ENCODE assay signal across 9 cellular contexts in the genomic region with DNA sequence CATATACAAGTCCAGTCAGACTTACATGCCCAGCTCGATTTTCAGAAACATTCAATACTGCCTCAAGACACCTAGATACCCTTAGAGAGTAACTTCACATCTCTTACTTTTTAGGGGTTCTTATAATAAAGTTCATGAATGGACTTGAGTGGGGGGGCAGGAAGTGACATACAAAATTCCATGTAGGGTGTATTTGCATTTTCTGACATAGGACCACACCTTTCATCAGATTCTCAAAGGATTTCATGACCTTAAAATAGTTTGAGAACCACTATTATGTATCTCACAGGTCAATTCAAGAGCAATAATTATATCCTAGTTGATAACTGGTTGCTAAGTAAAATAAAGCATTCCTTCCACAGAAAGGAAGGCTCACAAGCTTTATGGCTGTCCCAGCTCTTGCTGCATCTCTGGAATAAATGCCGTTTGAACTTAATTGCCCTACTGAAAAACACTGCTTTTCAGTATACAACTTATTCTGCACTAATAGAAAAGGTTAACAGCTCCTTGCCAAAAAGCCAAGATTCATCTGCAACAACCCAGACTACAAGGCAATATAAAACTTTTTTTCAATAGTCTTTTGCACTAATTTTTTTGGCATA. TPM values are rescaled to one million over a fixed set of nuclear protein-coding genes. Genes with fewer than 3 reads are reported as not detected.
DNase-seq lines count a peak whose midpoint lies in the region; ATAC-seq and TF ChIP-seq lines count a peak whose summit lies in the region.
"Had no signal": no experiment of that assay in that cellular context is flagged by ENCODE, and none has a peak within 500 bp of the region (broad histone marks: within the 10 kb centered on the region; RNA-seq: fewer than 3 reads in every experiment).

No MANE protein-coding gene starts in this region.

- H3K9me3 ChIP-seq in Caco-2 (no peaks in the 10 kb centered on the region), Loucy (ENCODE audit: insufficient read depth, low read depth, low read length) (no peaks in the 10 kb centered on the region)

- peak overlapping the region; percentile 91 for H3K9ac ChIP-seq in Loucy (ENCODE audit: low read depth, low read length, poor library complexity, severe bottlenecking)

- in situ Hi-C loops in GM13976 (cut with MboI; ENCODE audit: low sequenced_read_pairs, unreplicated experiment), result no loop called here

- peaks cover 29% of the 10 kb centered on the region for H3K36me3 Mint-ChIP-seq in Caco-2 (ENCODE audit: insufficient read depth, unreplicated experiment)
- H3K36me3 Mint-ChIP-seq in central memory CD8-positive, alpha-beta T cell (ENCODE audit: insufficient read depth), result peaks cover 20% of the 10 kb centered on the region
- H3K36me3 Mint-ChIP-seq in naive thymus-derived CD8-positive, alpha-beta T cell, result peaks cover 0 to 6% (median 0%) of the 10 kb centered on the region in 3 donors

- H3K36me3 ChIP-seq in Caco-2 (ENCODE audit: control insufficient read depth, insufficient read depth, low read length) (no peaks in the 10 kb centered on the region; the same call in 1 of the 2 replicates), Loucy (ENCODE audit: insufficient read depth, low read length) (no peaks in the 10 kb centered on the region)

- H3K9me3 Mint-ChIP-seq in Caco-2 (ENCODE audit: unreplicated experiment), result no peaks in the 10 kb centered on the region
- H3K9me3 Mint-ChIP-seq in central memory CD8-positive, alpha-beta T cell, result no peaks in the 10 kb centered on the region
- H3K9me3 Mint-ChIP-seq in naive thymus-derived CD8-positive, alpha-beta T cell, result no peaks in the 10 kb centered on the region

- H3K27me3 ChIP-seq in Caco-2 (replicated peaks; ENCODE audit: control insufficient read depth, insufficient read depth, low read length), result no peaks in the 10 kb centered on the region
- no peaks in the 10 kb centered on the region for H3K27me3 ChIP-seq in Loucy (ENCODE audit: insufficient read depth, low read length, poor library complexity, severe bottlenecking)

- no peaks in the 10 kb centered on the region for H3K9me2 ChIP-seq in Loucy (replicated peaks; ENCODE audit: low read depth, low read length)

- no peak for ATAC-seq in central memory CD8-positive, alpha-beta T cell (replicated peaks; ENCODE audit: extremely low read depth, poor library complexity, severe bottlenecking)
- no peak for ATAC-seq in naive thymus-derived CD8-positive, alpha-beta T cell
- no peak for ATAC-seq in HG03565 (IDR thresholded peaks at IDR 0.05; ENCODE audit: unreplicated experiment)
- ATAC-seq: left lobe of liver had no signal

- H3K4me1 Mint-ChIP-seq in Caco-2 (ENCODE audit: low read depth, unreplicated experiment), result peaks cover 14% of the 10 kb centered on the region
- H3K4me1 Mint-ChIP-seq in central memory CD8-positive, alpha-beta T cell, result peaks cover 32% of the 10 kb centered on the region
- peaks cover 16 to 36% (median 31%) of the 10 kb centered on the region in 4 donors for H3K4me1 Mint-ChIP-seq in naive thymus-derived CD8-positive, alpha-beta T cell

- peak overlapping the region; percentile 96 for H3K27ac Mint-ChIP-seq in Caco-2 (ENCODE audit: unreplicated experiment)
- H3K27ac Mint-ChIP-seq in central memory CD8-positive, alpha-beta T cell (ENCODE audit: low read depth), result no peak overlapping the region
- peak overlapping the region in 5 of 10 donors; percentile 27 to 97 (median 43) for H3K27ac Mint-ChIP-seq in naive thymus-derived CD8-positive, alpha-beta T cell

- BruUV-seq in Caco-2 (replicated peaks; lab: Mats Ljungman, UMichigan), result no TSS peak

- CTCF ChIA-PET in Caco-2 (lab: Charles Lee), result interaction anchor here (0.5 to 0.6 kb wide), 2 partner anchors 406 to 431 kb away, joined by 3 to 5 read pairs; no protein-coding TSS in a partner anchor

- H3K79me2 ChIP-seq in Loucy (ENCODE audit: insufficient read depth, low read length), result peaks cover 66% of the 10 kb centered on the region

- no peaks in the 10 kb centered on the region for H3K27me3 Mint-ChIP-seq in Caco-2 (ENCODE audit: insufficient read depth, unreplicated experiment)
- no peaks in the 10 kb centered on the region for H3K27me3 Mint-ChIP-seq in central memory CD8-positive, alpha-beta T cell
- no peaks in the 10 kb centered on the region for H3K27me3 Mint-ChIP-seq in naive thymus-derived CD8-positive, alpha-beta T cell

- H4K20me1 ChIP-seq in Loucy (ENCODE audit: insufficient read depth, low read length, poor library complexity, severe bottlenecking), result peaks cover 36% of the 10 kb centered on the region

- POLR2A ChIA-PET in Caco-2 (lab: Charles Lee), result interaction anchor here (0.6 to 1.1 kb wide), 3 partner anchors 16 to 739 kb away, joined by 3 to 6 read pairs (median 3); partner anchors contain the start of gene NUDT13
- POLR2A ChIA-PET in naive thymus-derived CD8-positive, alpha-beta T cell (lab: Charles Lee), result interaction anchor here (0.7 kb wide), 2 partner anchors 1015 to 1793 kb away, joined by 4 to 11 read pairs; no protein-coding TSS in a partner anchor

- H3K4me3 ChIP-seq in Caco-2 (ENCODE audit: low read depth, low read length) (peak overlapping the region; percentile 70), Loucy (ENCODE audit: low read length, poor library complexity, severe bottlenecking) (peak overlapping the region; percentile 84)

- intact Hi-C loops in Caco-2 (cut with micrococcal nuclease; ENCODE audit: unreplicated experiment), result no loop called here
- intact Hi-C loops in posterior vena cava (cut with DNase I), result loop anchor here in 1 of 2 donors (10.0 kb wide), 1 partner anchor 60 kb away; no protein-coding TSS in a partner anchor

- peaks cover 16% of the 10 kb centered on the region; the same call in 1 of the 2 replicates for H3K4me1 ChIP-seq in Caco-2
- peaks cover 34% of the 10 kb centered on the region for H3K4me1 ChIP-seq in Loucy (ENCODE audit: insufficient read depth, low read length, poor library complexity, severe bottlenecking)

- peaks cover 12% of the 10 kb centered on the region; the same call in 1 of the 2 replicates for H3F3A ChIP-seq in Loucy (ENCODE audit: low read depth)

- peak overlapping the region; percentile 95 for H3K4me2 ChIP-seq in Loucy (ENCODE audit: low read depth, low read length, poor library complexity, severe bottlenecking)

- TF ChIP-seq CTCF in Caco-2 (IDR thresholded peaks at IDR 0.05; ENCODE audit: insufficient read depth in 1 of 2, low read depth in 1 of 2, low read length in 1 of 2, severe bottlenecking in 1 of 2, unreplicated experiment in 1 of 2), result no peak
- TF ChIP-seq CTCF in Loucy (conservative IDR thresholded peaks at IDR 0.05; ENCODE audit: low read length), result no peak
- TF ChIP-seq CTCF in GM13976 (IDR thresholded peaks at IDR 0.05; ENCODE audit: borderline replicate concordance, control extremely low read depth, extremely low read depth, insufficient read depth, missing control alignments), result no peak

- no peak overlapping the region for H2AFZ ChIP-seq in Loucy (ENCODE audit: low read length)

- DNase-seq in Caco-2 (no peak), posterior vena cava (ENCODE audit: low spot score) (no peak), epidermal melanocyte (ENCODE audit: insufficient read length, low spot score) (no peak), GM13976 (ENCODE audit: low spot score) (no peak)
- DNase-seq in central memory CD8-positive, alpha-beta T cell (ENCODE audit: low spot score in 2 of 2), result no peak
- no peak for DNase-seq in naive thymus-derived CD8-positive, alpha-beta T cell

- peak overlapping the region; percentile 98 for H3K4me3 Mint-ChIP-seq in Caco-2 (ENCODE audit: unreplicated experiment)
- H3K4me3 Mint-ChIP-seq in central memory CD8-positive, alpha-beta T cell, result peak overlapping the region; percentile 93
- peak overlapping the region in 7 of 10 donors; percentile 9 to 95 (median 43) for H3K4me3 Mint-ChIP-seq in naive thymus-derived CD8-positive, alpha-beta T cell

RNA-seq across cellular contexts. Expression of gene P4HA1, which starts 2.3 kb away (rescaled TPM):
- total RNA-seq in Caco-2 (2022) (44.3 and 46.5 TPM in 2 replicates), posterior vena cava (10 to 100 TPM; 33.3 to 35.0 TPM)
- 10 to 100 TPM; 16.0 to 16.6 TPM for total RNA-seq in naive thymus-derived CD8-positive, alpha-beta T cell
- 10 to 100 TPM; 14.2 to 17.6 (median 14.4) TPM for polyA plus RNA-seq in naive thymus-derived CD8-positive, alpha-beta T cell

RNA-seq across cellular contexts. Expression of gene NUDT13, which starts 15.9 kb away (rescaled TPM):
- 6.5 and 7.1 TPM in 2 replicates for total RNA-seq in Caco-2 (2022)
- total RNA-seq in naive thymus-derived CD8-positive, alpha-beta T cell, result 1 to 10 TPM; 2.2 to 3.4 TPM
- 1 to 10 TPM; 1.0 to 1.7 (median 1.3) TPM for polyA plus RNA-seq in naive thymus-derived CD8-positive, alpha-beta T cell
- 1 to 10 TPM; 2.0 to 2.1 TPM for total RNA-seq in posterior vena cava

Comparison
In these comparisons a context has a peak if more than half of its experiments do, and no peak if none do; other contexts are left out.
1. H3K4me3 Mint-ChIP-seq: peak in every context shown above with its lines; median percentile 98 in Caco-2; 93 in central memory CD8-positive, alpha-beta T cell; 43 in naive thymus-derived CD8-positive, alpha-beta T cell.